In genomic region chr7:46741924-46742607, GRCh38 we compare ENCODE assay signal across 25 cellular contexts.
A peak's percentile ranks its signal among the peaks of the same experiment; 100 is the strongest.
DNase-seq lines count a peak whose midpoint lies in the region; ATAC-seq, FAIRE-seq and TF ChIP-seq lines count a peak whose summit lies in the region.
"Had no signal": no experiment of that assay in that cellular context is flagged by ENCODE, and none has a peak within 500 bp of the region (broad histone marks: within the 10 kb centered on the region; RNA-seq: fewer than 3 reads in every experiment).

No MANE protein-coding gene starts in this region.

- H3K79me2 ChIP-seq in endothelial cell of umbilical vein (ENCODE audit: control insufficient read depth, insufficient read depth, low read length), result no peaks in the 10 kb centered on the region
- H3K79me2 ChIP-seq in PC-9 (ENCODE audit: low read depth), result no peaks in the 10 kb centered on the region

- no peak for FAIRE-seq in endothelial cell of umbilical vein (lab: Jason Lieb, UNC)
- FAIRE-seq: D721Med, H54 had no signal

- H3K27ac ChIP-seq in endothelial cell of umbilical vein (ENCODE audit: insufficient read depth, low read depth, low read length), result no peak overlapping the region
- H3K27ac ChIP-seq in PC-9, result no peak overlapping the region
- H3K27ac ChIP-seq: C4-2B had no signal

- no peaks in the 10 kb centered on the region for H3K9me3 Mint-ChIP-seq in nephron

- CTCF ChIA-PET in BJ (lab: Yijun Ruan, JAX), result interaction anchor here (0.8 kb wide), 1 partner anchor 19 kb away, joined by 3 read pairs; no protein-coding TSS in a partner anchor
- CTCF ChIA-PET in endothelial cell of umbilical vein (lab: Charles Lee), result no interaction called here
- CTCF ChIA-PET in PC-9 (lab: Charles Lee), result interaction anchor here (0.6 kb wide), 1 partner anchor 7 kb away, joined by 19 read pairs; no protein-coding TSS in a partner anchor

- H3K4me1 Mint-ChIP-seq in nephron, result peaks cover 31% of the 10 kb centered on the region

- DNase-seq in BJ (ENCODE audit: low read depth) (peak; percentile 69), RPMI7951 (ENCODE audit: low read depth) (peak; percentile 34), endothelial cell of umbilical vein (ENCODE audit: low read depth, low spot score) (peak; percentile 10), mucosa of descending colon (no peak), PC-9 (no peak), iPS-NIHi7 (ENCODE audit: extremely low spot score) (no peak)
- DNase-seq in stimulated activated CD4-positive, alpha-beta T cell treated with anti-CD3 and anti-CD28 coated beads, Interleukin-4, amount 100 ng/mL, for 4 hours, result no peak
- DNase-seq: 8988T, AML-193, DMS53, EL, GF-D8, Karpas-422, NCI-H1417, NCI-H1694 treated with DMSO at 0.1 percent for 48 hours, NCI-H2081 treated with DMSO at 0.1 percent for 48 hours, NCI-H446, NCI-H526, OCI-M1, RPMI8226, SHP77 had no signal

- H3K4me2 ChIP-seq in endothelial cell of umbilical vein (ENCODE audit: insufficient read depth, low read length), result no peak overlapping the region
- no peak overlapping the region for H3K4me2 ChIP-seq in PC-9

- H4K20me1 ChIP-seq in endothelial cell of umbilical vein (replicated peaks; ENCODE audit: control insufficient read depth, extremely low read depth, insufficient read depth, low read length), result no peaks in the 10 kb centered on the region
- no peaks in the 10 kb centered on the region for H4K20me1 ChIP-seq in PC-9 (ENCODE audit: insufficient read depth)

- H2AFZ ChIP-seq in endothelial cell of umbilical vein (ENCODE audit: low read depth, low read length) (no peak overlapping the region), PC-9 (no peak overlapping the region)

- H3K4me3 ChIP-seq in BJ (ENCODE audit: low read depth, low read length) (no peak overlapping the region), endothelial cell of umbilical vein (replicated peaks in 1 of 3; ENCODE audit: insufficient read depth in 1 of 3, low read depth in 1 of 3, low read length in 3 of 3) (no peak overlapping the region), mucosa of descending colon (no peak overlapping the region), PC-9 (no peak overlapping the region)

- H3F3A ChIP-seq in PC-9 (ENCODE audit: insufficient read depth, low read depth), result no peaks in the 10 kb centered on the region

- no peak overlapping the region for H3K9ac ChIP-seq in endothelial cell of umbilical vein (replicated peaks; ENCODE audit: extremely low read depth, insufficient read depth, low read length)

- H3K9me3 ChIP-seq in endothelial cell of umbilical vein (replicated peaks; ENCODE audit: control insufficient read depth, insufficient read depth, low read length) (no peaks in the 10 kb centered on the region), mucosa of descending colon (no peaks in the 10 kb centered on the region), PC-9 (ENCODE audit: insufficient read depth, low read depth) (no peaks in the 10 kb centered on the region)

- H3K27me3 Mint-ChIP-seq in nephron (ENCODE audit: low read depth), result no peaks in the 10 kb centered on the region

- TF ChIP-seq CTCF in BJ (IDR thresholded peaks at IDR 0.05; ENCODE audit: insufficient read depth, low read depth, low read length) (no peak), endothelial cell of umbilical vein (IDR thresholded peaks at IDR 0.05; ENCODE audit: extremely low read depth in 1 of 2, insufficient read depth in 1 of 2, low read depth in 1 of 2, low read length in 2 of 2) (no peak), nephron (IDR thresholded peaks at IDR 0.05; ENCODE audit: unreplicated experiment in 3 of 3) (no peak), mucosa of descending colon (IDR thresholded peaks at IDR 0.05) (no peak), PC-9 (conservative IDR thresholded peaks at IDR 0.05) (no peak)

- TF ChIP-seq POLR2A in endothelial cell of umbilical vein (IDR thresholded peaks at IDR 0.05; ENCODE audit: low read depth, low read length), result no peak

- intact Hi-C loops in endothelial cell of umbilical vein (cut with micrococcal nuclease), result no loop called here
- intact Hi-C loops in mucosa of descending colon (cut with DNase I, micrococcal nuclease), result no loop called here
- intact Hi-C loops in PC-9 (cut with micrococcal nuclease; ENCODE audit: unreplicated experiment), result no loop called here

- BruUV-seq in endothelial cell of umbilical vein (replicated peaks; lab: Mats Ljungman, UMichigan) (no TSS peak), PC-9 (replicated peaks; lab: Mats Ljungman, UMichigan) (no TSS peak)

- H3K9me2 ChIP-seq in PC-9 (ENCODE audit: insufficient read depth), result no peaks in the 10 kb centered on the region

- peaks cover 15% of the 10 kb centered on the region for H3K4me1 ChIP-seq in endothelial cell of umbilical vein (ENCODE audit: control insufficient read depth, extremely low read depth, insufficient read depth, low read length)
- no peaks in the 10 kb centered on the region for H3K4me1 ChIP-seq in mucosa of descending colon (ENCODE audit: low read depth)
- no peaks in the 10 kb centered on the region for H3K4me1 ChIP-seq in PC-9 (replicated peaks; ENCODE audit: insufficient read depth)

- dilution Hi-C loops in endothelial cell of umbilical vein (cut with MboI; ENCODE audit: extremely low pct_ligation_motif_present, low sequenced_read_pairs), result no loop called here

- no peak overlapping the region for H3K4me3 Mint-ChIP-seq in nephron

- no peak for ATAC-seq in mucosa of descending colon

- H3K9me1 ChIP-seq in endothelial cell of umbilical vein (replicated peaks; ENCODE audit: control insufficient read depth, extremely low read depth, insufficient read depth, low read length), result no peaks in the 10 kb centered on the region

- H3K36me3 ChIP-seq in BJ (ENCODE audit: control insufficient read depth, insufficient read depth, low read length) (no peaks in the 10 kb centered on the region), endothelial cell of umbilical vein (ENCODE audit: control insufficient read depth in 2 of 2, extremely low read depth in 1 of 2, insufficient read depth in 2 of 2, low read length in 2 of 2) (no peaks in the 10 kb centered on the region), mucosa of descending colon (ENCODE audit: low read depth) (no peaks in the 10 kb centered on the region), PC-9 (ENCODE audit: low read depth) (no peaks in the 10 kb centered on the region)

- peak overlapping the region; percentile 61 to 83 (median 75) for H3K27ac Mint-ChIP-seq in nephron

- POLR2A ChIA-PET in BJ (lab: Charles Lee), result no interaction called here
- POLR2A ChIA-PET in endothelial cell of umbilical vein (lab: Charles Lee), result no interaction called here
- POLR2A ChIA-PET in PC-9 (lab: Charles Lee; ENCODE audit: unreplicated experiment), result no interaction called here

- H3K36me3 Mint-ChIP-seq in nephron (ENCODE audit: low read depth), result no peaks in the 10 kb centered on the region

- no peaks in the 10 kb centered on the region for H3K27me3 ChIP-seq in BJ (ENCODE audit: control insufficient read depth, insufficient read depth, low read length)
- H3K27me3 ChIP-seq in endothelial cell of umbilical vein (ENCODE audit: control insufficient read depth in 2 of 2, insufficient read depth in 2 of 2, low read length in 2 of 2), result no peaks in the 10 kb centered on the region
- H3K27me3 ChIP-seq in PC-9 (ENCODE audit: insufficient read depth, low read depth), result no peaks in the 10 kb centered on the region

TF ChIP-seq in endothelial cell of umbilical vein, 7 proteins besides CTCF, POLR2A, EP300 and RAD21:
- no peak for TF ChIP-seq MYC (IDR thresholded peaks at IDR 0.05; ENCODE audit: low read depth, low read length)
TF ChIP-seq in endothelial cell of umbilical vein: peak in this region for 0.

Comparison
In these comparisons a context has a peak if more than half of its experiments do, and no peak if none do; other contexts are left out.
1. DNase-seq: peak in BJ (single experiment), RPMI7951 (single experiment) and endothelial cell of umbilical vein (single experiment); none in stimulated activated CD4-positive, alpha-beta T cell treated with anti-CD3 and anti-CD28 coated beads, Interleukin-4, amount 100 ng/mL, for 4 hours (0 of 2), mucosa of descending colon (0 of 3), PC-9 (0 of 2) and iPS-NIHi7 (single experiment).